ENCODE assay signal across 17 cellular contexts in genomic region chr15:39736646-39737550, GRCh38. TPM values are rescaled to one million over a fixed set of nuclear protein-coding genes. Genes with fewer than 3 reads are reported as not detected.
DNase-seq lines count a peak whose midpoint lies in the region; ATAC-seq and TF ChIP-seq lines count a peak whose summit lies in the region.
"Had no signal": no experiment of that assay in that cellular context is flagged by ENCODE, and none has a peak within 500 bp of the region (broad histone marks: within the 10 kb centered on the region; RNA-seq: fewer than 3 reads in every experiment).

No MANE protein-coding gene starts in this region.

- no peak overlapping the region for H2AFZ ChIP-seq in hepatocyte

- ATAC-seq in GM18505 (IDR thresholded peaks at IDR 0.05; ENCODE audit: unreplicated experiment) (no peak), HG03039 (IDR thresholded peaks at IDR 0.05; ENCODE audit: unreplicated experiment) (no peak)
- no peak for ATAC-seq in activated naive CD4-positive, alpha-beta T cell treated with anti-CD3 and anti-CD28 coated beads, Interleukin-2, amount 50 U/mL, for 72 hours

- H3K27ac ChIP-seq in hepatocyte: peak overlapping the region; percentile 41
- H3K27ac ChIP-seq: dorsolateral prefrontal cortex, thyroid gland had no signal

- no peaks in the 10 kb centered on the region for H3K79me2 ChIP-seq in hepatocyte

- no peaks in the 10 kb centered on the region for H3K9me3 Mint-ChIP-seq in type B pancreatic cell
- H3K9me3 Mint-ChIP-seq in activated naive CD4-positive, alpha-beta T cell treated with anti-CD3 and anti-CD28 coated beads, Interleukin-2, amount 50 U/mL, for 72 hours: no peaks in the 10 kb centered on the region
- H3K9me3 Mint-ChIP-seq: CD14-positive monocyte, IgD-negative memory B cell, immature natural killer cell had no signal

- H3K27me3 Mint-ChIP-seq in type B pancreatic cell: no peaks in the 10 kb centered on the region
- H3K27me3 Mint-ChIP-seq: IgD-negative memory B cell had no signal

- no peak overlapping the region for H3K4me3 Mint-ChIP-seq in type B pancreatic cell
- H3K4me3 Mint-ChIP-seq: CD14-positive monocyte, IgD-negative memory B cell, immature natural killer cell had no signal

- peak overlapping the region; percentile 27 for H3K27ac Mint-ChIP-seq in type B pancreatic cell
- H3K27ac Mint-ChIP-seq in activated naive CD4-positive, alpha-beta T cell treated with anti-CD3 and anti-CD28 coated beads, Interleukin-2, amount 50 U/mL, for 72 hours: no peak overlapping the region

- H3K4me1 ChIP-seq in hepatocyte (ENCODE audit: insufficient read depth): no peaks in the 10 kb centered on the region
- H3K4me1 ChIP-seq: thyroid gland had no signal

- no peaks in the 10 kb centered on the region for H3K36me3 Mint-ChIP-seq in type B pancreatic cell
- H3K36me3 Mint-ChIP-seq in activated naive CD4-positive, alpha-beta T cell treated with anti-CD3 and anti-CD28 coated beads, Interleukin-2, amount 50 U/mL, for 72 hours: no peaks in the 10 kb centered on the region
- H3K36me3 Mint-ChIP-seq: CD14-positive monocyte had no signal

- peak; percentile 0 for DNase-seq in NCI-H345 (lab: John Stamatoyannopoulos, UW)
- DNase-seq in NCI-H345 treated with DMSO at 0.1 percent for 48 hours (lab: John Stamatoyannopoulos, UW; ENCODE audit: unreplicated experiment): no peak
- peak; percentile 9 for DNase-seq in astrocyte of the hippocampus (ENCODE audit: low read depth, low spot score)
- DNase-seq in hepatocyte (ENCODE audit: low spot score): no peak
- DNase-seq in type B pancreatic cell (ENCODE audit: extremely low spot score, unreplicated experiment): no peak
- DNase-seq in activated naive CD4-positive, alpha-beta T cell treated with anti-CD3 and anti-CD28 coated beads, Interleukin-2, amount 50 U/mL, for 72 hours (ENCODE audit: low spot score in 2 of 2): no peak
- DNase-seq: activated CD4-positive, alpha-beta T cell treated with anti-CD3 and anti-CD28 coated beads for 48 hours; dorsolateral prefrontal cortex; immature natural killer cell; MV-4-11; NCI-H2081 treated with DMSO at 0.1 percent for 48 hours had no signal

- no peaks in the 10 kb centered on the region for H3K27me3 ChIP-seq in hepatocyte
- H3K27me3 ChIP-seq: dorsolateral prefrontal cortex, thyroid gland had no signal

- WGBS in hepatocyte (ENCODE audit: low lambda C conversion rate, missing lambda C conversion rate): 61% methylated on average over 8 of the region's 8 CpGs

- TF ChIP-seq CTCF in hepatocyte (IDR thresholded peaks at IDR 0.05; ENCODE audit: poor library complexity) (no peak), type B pancreatic cell (conservative IDR thresholded peaks at IDR 0.05) (no peak)

- no peaks in the 10 kb centered on the region for H3K9me3 ChIP-seq in hepatocyte (ENCODE audit: low read depth)
- H3K9me3 ChIP-seq: thyroid gland had no signal

- H3K4me1 Mint-ChIP-seq in type B pancreatic cell (ENCODE audit: unreplicated experiment): peaks cover 15% of the 10 kb centered on the region
- H3K4me1 Mint-ChIP-seq: CD14-positive monocyte, IgD-negative memory B cell, immature natural killer cell had no signal

- TF ChIP-seq POLR2A in GM18505 (IDR thresholded peaks at IDR 0.05; ENCODE audit: borderline replicate concordance, extremely low read depth, insufficient read depth, insufficient read length): no peak

- H3K36me3 ChIP-seq in hepatocyte (replicated peaks; ENCODE audit: insufficient read depth, low read depth): no peaks in the 10 kb centered on the region
- H3K36me3 ChIP-seq: thyroid gland had no signal

- no peak overlapping the region for H3K4me2 ChIP-seq in hepatocyte

- H4K20me1 ChIP-seq in hepatocyte (ENCODE audit: insufficient read depth, poor library complexity, severe bottlenecking): no peaks in the 10 kb centered on the region

- H3K4me3 ChIP-seq in hepatocyte: no peak overlapping the region
- H3K4me3 ChIP-seq: dorsolateral prefrontal cortex, lung, thyroid gland had no signal

- no peaks in the 10 kb centered on the region for H3K9me2 ChIP-seq in hepatocyte (replicated peaks; ENCODE audit: insufficient read depth)

RNA-seq across cellular contexts. Expression of gene FSIP1, which starts 45.7 kb away (rescaled TPM):
- total RNA-seq in hepatocyte (0.56 and 0.60 TPM in 2 replicates), type B pancreatic cell (ENCODE audit: low replicate concordance) (0.88 and 2.9 TPM in 2 replicates)
- 0.79 TPM in 1 of 2 replicates, not detected in the other for polyA plus RNA-seq in hepatocyte
- total RNA-seq in activated naive CD4-positive, alpha-beta T cell treated with anti-CD3 and anti-CD28 coated beads, Interleukin-2, amount 50 U/mL, for 72 hours: 1 to 10 TPM in 1 of 2 donors, under 1 TPM in 1; 0.18 to 1.1 TPM

Comparison
In these comparisons a context has a peak if more than half of its experiments do, and no peak if none do; other contexts are left out.
1. DNase-seq: peak in NCI-H345 (single experiment) and astrocyte of the hippocampus (single experiment); none in NCI-H345 treated with DMSO at 0.1 percent for 48 hours (single experiment), hepatocyte (single experiment), type B pancreatic cell (single experiment) and activated naive CD4-positive, alpha-beta T cell treated with anti-CD3 and anti-CD28 coated beads, Interleukin-2, amount 50 U/mL, for 72 hours (0 of 2).